8 cellular contexts compared by ENCODE assay signal in genomic region chr14:95156153-95156764, GRCh38. TPM values are rescaled to one million over a fixed set of nuclear protein-coding genes. Genes with fewer than 3 reads are reported as not detected.
A peak's percentile ranks its signal among the peaks of the same experiment; 100 is the strongest.
DNase-seq lines count a peak whose midpoint lies in the region; ATAC-seq and TF ChIP-seq lines count a peak whose summit lies in the region.

No MANE protein-coding gene starts in this region.

- peaks cover 0 to 3% (median 0%) of the 10 kb centered on the region in 3 donors for H3K27me3 Mint-ChIP-seq in CD14-positive monocyte (ENCODE audit: low read depth in 3 of 3)
- H3K27me3 Mint-ChIP-seq in activated CD4-positive, alpha-beta memory T cell treated with anti-CD3 and anti-CD28 coated beads, Interleukin-2, amount 10 ng/mL, durations not matched to agents 7 days and 5 days, result no peaks in the 10 kb centered on the region

- peak; percentile 4 for ATAC-seq in HG03064 (IDR thresholded peaks at IDR 0.05; ENCODE audit: low read depth, unreplicated experiment)

- DNase-seq in CD14-positive monocyte (ENCODE audit: low spot score) (no peak), hepatic stellate cell (ENCODE audit: low spot score) (peak; percentile 16), germinal center (ENCODE audit: low spot score) (no peak), NCI-H2171 treated with DMSO at 0.1 percent for 48 hours (lab: John Stamatoyannopoulos, UW) (no peak), COLO829 (ENCODE audit: low spot score) (no peak)
- peak; percentile 17 for DNase-seq in activated CD4-positive, alpha-beta memory T cell treated with anti-CD3 and anti-CD28 coated beads, Interleukin-2, amount 10 ng/mL, durations not matched to agents 7 days and 5 days

- H3K27ac ChIP-seq in skeletal muscle tissue (ENCODE audit: low read depth, low read length), result peak overlapping the region; percentile 93

- no peak for TF ChIP-seq CTCF in CD14-positive monocyte (IDR thresholded peaks at IDR 0.05)

- H3K4me3 Mint-ChIP-seq in CD14-positive monocyte, result peak overlapping the region; percentile 84 to 92
- peak overlapping the region; percentile 73 for H3K4me3 Mint-ChIP-seq in activated CD4-positive, alpha-beta memory T cell treated with anti-CD3 and anti-CD28 coated beads, Interleukin-2, amount 10 ng/mL, durations not matched to agents 7 days and 5 days

- no peaks in the 10 kb centered on the region for H3K9me3 ChIP-seq in skeletal muscle tissue (ENCODE audit: control insufficient read depth in 3 of 3, low read length in 3 of 3)

- H3K4me1 ChIP-seq in skeletal muscle tissue (ENCODE audit: control insufficient read depth in 3 of 3, insufficient read depth in 3 of 3, low read length in 3 of 3), result peaks cover 15 to 30% (median 26%) of the 10 kb centered on the region in 3 donors

- no peaks in the 10 kb centered on the region for H3K9me3 Mint-ChIP-seq in CD14-positive monocyte
- H3K9me3 Mint-ChIP-seq in activated CD4-positive, alpha-beta memory T cell treated with anti-CD3 and anti-CD28 coated beads, Interleukin-2, amount 10 ng/mL, durations not matched to agents 7 days and 5 days, result no peaks in the 10 kb centered on the region

- no peaks in the 10 kb centered on the region for H3K36me3 ChIP-seq in skeletal muscle tissue (ENCODE audit: control insufficient read depth in 3 of 3, insufficient read depth in 3 of 3, low read length in 3 of 3)

- POLR2A ChIA-PET in activated CD4-positive, alpha-beta memory T cell treated with anti-CD3 and anti-CD28 coated beads, Interleukin-2, amount 10 ng/mL, durations not matched to agents 7 days and 5 days (lab: Charles Lee), result interaction anchor here (0.6 to 1.7 kb wide), 4 partner anchors 8 to 38 kb away, joined by 3 to 5 read pairs (median 4); no protein-coding TSS in a partner anchor

- H3K4me3 ChIP-seq in skeletal muscle tissue (ENCODE audit: low read length in 3 of 3), result peak overlapping the region; percentile 76 to 79 (median 79)

- H3K9ac ChIP-seq in skeletal muscle tissue (ENCODE audit: low read depth in 1 of 3, low read length in 3 of 3), result peak overlapping the region; percentile 69 to 97 (median 87)

- intact Hi-C loops in CD14-positive monocyte (cut with micrococcal nuclease), result loop anchor here in 1 of 2 donors (2.0 to 10.0 kb wide), 2 partner anchors 13 to 359 kb away; partner anchors contain the start of gene SYNE3

- H3K4me1 Mint-ChIP-seq in CD14-positive monocyte, result peaks cover 63% of the 10 kb centered on the region
- peaks cover 38% of the 10 kb centered on the region for H3K4me1 Mint-ChIP-seq in activated CD4-positive, alpha-beta memory T cell treated with anti-CD3 and anti-CD28 coated beads, Interleukin-2, amount 10 ng/mL, durations not matched to agents 7 days and 5 days

- no peaks in the 10 kb centered on the region for H3K27me3 ChIP-seq in skeletal muscle tissue (ENCODE audit: control insufficient read depth in 3 of 3, insufficient read depth in 3 of 3, low read length in 3 of 3)

- peak overlapping the region; percentile 75 to 91 (median 87) for H3K27ac Mint-ChIP-seq in CD14-positive monocyte
- H3K27ac Mint-ChIP-seq in activated CD4-positive, alpha-beta memory T cell treated with anti-CD3 and anti-CD28 coated beads, Interleukin-2, amount 10 ng/mL, durations not matched to agents 7 days and 5 days, result peak overlapping the region; percentile 50

- peaks cover 2 to 6% of the 10 kb centered on the region in 2 donors for H3K36me3 Mint-ChIP-seq in CD14-positive monocyte
- peaks cover 13% of the 10 kb centered on the region for H3K36me3 Mint-ChIP-seq in activated CD4-positive, alpha-beta memory T cell treated with anti-CD3 and anti-CD28 coated beads, Interleukin-2, amount 10 ng/mL, durations not matched to agents 7 days and 5 days (ENCODE audit: low read depth)

- CTCF ChIA-PET in activated CD4-positive, alpha-beta memory T cell treated with anti-CD3 and anti-CD28 coated beads, Interleukin-2, amount 10 ng/mL, durations not matched to agents 7 days and 5 days (lab: Charles Lee), result no interaction called here

RNA-seq across cellular contexts. Expression of gene DICER1, which starts 1.1 kb away (rescaled TPM):
- 10 to 100 TPM; 26.5 to 38.4 TPM for polyA plus RNA-seq in CD14-positive monocyte
- 10 to 100 TPM; 46.9 to 52.8 TPM for total RNA-seq in activated CD4-positive, alpha-beta memory T cell treated with anti-CD3 and anti-CD28 coated beads, Interleukin-2, amount 10 ng/mL, durations not matched to agents 7 days and 5 days
- 107 TPM for total RNA-seq in skeletal muscle tissue

Comparison
In these comparisons a context has a peak if more than half of its experiments do, and no peak if none do; other contexts are left out.
1. DNase-seq: peak in activated CD4-positive, alpha-beta memory T cell treated with anti-CD3 and anti-CD28 coated beads, Interleukin-2, amount 10 ng/mL, durations not matched to agents 7 days and 5 days (single experiment) and hepatic stellate cell (single experiment); none in CD14-positive monocyte (single experiment), germinal center (single experiment), NCI-H2171 treated with DMSO at 0.1 percent for 48 hours (single experiment) and COLO829 (single experiment).